ENCODE assay signal across 18 cellular contexts in the genomic region with DNA sequence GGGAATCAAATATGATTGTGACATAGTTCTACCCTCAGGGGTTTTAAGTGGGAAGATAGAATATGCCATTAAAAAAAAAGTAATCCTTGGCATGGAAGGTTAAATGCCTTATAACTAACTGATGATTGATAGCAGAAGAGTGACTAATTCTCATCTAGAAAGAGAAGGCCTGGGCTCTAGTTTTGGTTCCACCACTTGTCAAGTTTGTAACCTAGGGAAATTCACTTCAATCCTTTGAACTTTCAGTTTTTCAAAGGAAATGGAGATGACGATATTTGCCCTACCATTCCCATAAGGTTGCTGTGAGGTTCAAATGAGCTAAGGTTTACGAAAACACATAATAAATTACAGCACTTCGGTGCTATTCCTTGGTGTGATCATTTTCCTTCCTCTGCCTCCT.
A peak's percentile ranks its signal among the peaks of the same experiment; 100 is the strongest.
DNase-seq lines count a peak whose midpoint lies in the region; ATAC-seq and TF ChIP-seq lines count a peak whose summit lies in the region.
"Had no signal": no experiment of that assay in that cellular context is flagged by ENCODE, and none has a peak within 500 bp of the region (broad histone marks: within the 10 kb centered on the region; RNA-seq: fewer than 3 reads in every experiment).

No MANE protein-coding gene starts in this region.

- ATAC-seq in activated naive CD4-positive, alpha-beta T cell treated with anti-CD3 and anti-CD28 coated beads, Interleukin-2, amount 50 U/mL, for 72 hours = peak; percentile 73 to 87
- ATAC-seq in stimulated activated naive CD8-positive, alpha-beta T cell treated with anti-CD3 and anti-CD28 coated beads, Interleukin-15, Interleukin-2, amounts not matched to agents 100 U/mL and 50 U/mL, for 24 hours = peak; percentile 39
- ATAC-seq in GM19395 (IDR thresholded peaks at IDR 0.05; ENCODE audit: unreplicated experiment) = no peak
- ATAC-seq: gastrocnemius medialis, psoas muscle had no signal

- intact Hi-C loops in posterior vena cava (cut with DNase I) = no loop called here

- no peaks in the 10 kb centered on the region for H3K36me3 Mint-ChIP-seq in activated naive CD4-positive, alpha-beta T cell treated with anti-CD3 and anti-CD28 coated beads, Interleukin-2, amount 50 U/mL, for 72 hours
- H3K36me3 Mint-ChIP-seq: CD4-positive, CD25-positive, alpha-beta regulatory T cell; naive B cell had no signal

- H3K27ac Mint-ChIP-seq in activated naive CD4-positive, alpha-beta T cell treated with anti-CD3 and anti-CD28 coated beads, Interleukin-2, amount 50 U/mL, for 72 hours = no peak overlapping the region
- H3K27ac Mint-ChIP-seq: activated CD4-positive, alpha-beta memory T cell treated with anti-CD3 and anti-CD28 coated beads, Interleukin-2, amount 10 ng/mL, durations not matched to agents 7 days and 5 days; activated T-helper 2 cell treated with anti-CD3 and anti-CD28 coated beads, Interferon-gamma antibody, Interleukin-2, Interleukin-4, amounts not matched to agents 10 μg/mL and 5 μg/mL and 100 μg/mL, durations not matched to agents 14 hours and 24 hours and 36 hours; CD4-positive, CD25-positive, alpha-beta regulatory T cell; naive B cell had no signal

- DNase-seq in activated naive CD4-positive, alpha-beta T cell treated with anti-CD3 and anti-CD28 coated beads, Interleukin-2, amount 50 U/mL, for 72 hours (ENCODE audit: low spot score in 2 of 2) = no peak
- no peak for DNase-seq in activated naive CD4-positive, alpha-beta T cell treated with Interleukin-2 at 50 U/mL for 16 hours
- DNase-seq in NCI-H226 (peak; percentile 64), fibroblast of mammary gland (ENCODE audit: low read depth) (peak; percentile 47), posterior vena cava (ENCODE audit: low spot score) (no peak)
- no peak for DNase-seq in stimulated activated naive CD8-positive, alpha-beta T cell treated with anti-CD3 and anti-CD28 coated beads, Interleukin-15, Interleukin-2, amounts not matched to agents 100 U/mL and 50 U/mL, for 24 hours
- no peak for DNase-seq in activated CD4-positive, CD25-positive, alpha-beta regulatory T cell treated with anti-CD3 and anti-CD28 coated beads, Interleukin-2, amount 50 U/mL, for 72 hours
- DNase-seq: activated CD4-positive, alpha-beta memory T cell treated with anti-CD3 and anti-CD28 coated beads, Interleukin-2, amount 10 ng/mL, durations not matched to agents 7 days and 5 days; CD4-positive, CD25-positive, alpha-beta regulatory T cell; DMS79 treated with DMSO at 0.1 percent for 48 hours; gastrocnemius medialis; naive B cell; NCI-H2029 treated with DMSO at 0.1 percent for 48 hours; psoas muscle; stimulated activated CD4-positive, alpha-beta T cell treated with anti-CD3 and anti-CD28 coated beads, Interleukin-15, amount 100 ng/mL, for 24 hours; stomach had no signal

- H3K9me3 Mint-ChIP-seq in activated naive CD4-positive, alpha-beta T cell treated with anti-CD3 and anti-CD28 coated beads, Interleukin-2, amount 50 U/mL, for 72 hours = peaks cover 0 to 6% of the 10 kb centered on the region in 2 donors
- H3K9me3 Mint-ChIP-seq: activated CD4-positive, alpha-beta memory T cell treated with anti-CD3 and anti-CD28 coated beads, Interleukin-2, amount 10 ng/mL, durations not matched to agents 7 days and 5 days; activated T-helper 2 cell treated with anti-CD3 and anti-CD28 coated beads, Interferon-gamma antibody, Interleukin-2, Interleukin-4, amounts not matched to agents 10 μg/mL and 5 μg/mL and 100 μg/mL, durations not matched to agents 14 hours and 24 hours and 36 hours had no signal

- H3K4me3 ChIP-seq in fibroblast of mammary gland (ENCODE audit: control insufficient read depth, low read depth, low read length) = no peak overlapping the region
- H3K4me3 ChIP-seq: gastrocnemius medialis, psoas muscle, stomach had no signal

- no peak for TF ChIP-seq CTCF in fibroblast of mammary gland (conservative IDR thresholded peaks at IDR 0.05; ENCODE audit: control insufficient read depth, insufficient read depth, low read depth, low read length)

Comparison
In these comparisons a context has a peak if more than half of its experiments do, and no peak if none do; other contexts are left out.
1. DNase-seq: peak in NCI-H226 (single experiment) and fibroblast of mammary gland (single experiment); none in activated naive CD4-positive, alpha-beta T cell treated with anti-CD3 and anti-CD28 coated beads, Interleukin-2, amount 50 U/mL, for 72 hours (0 of 2), activated naive CD4-positive, alpha-beta T cell treated with Interleukin-2 at 50 U/mL for 16 hours (single experiment), stimulated activated naive CD8-positive, alpha-beta T cell treated with anti-CD3 and anti-CD28 coated beads, Interleukin-15, Interleukin-2, amounts not matched to agents 100 U/mL and 50 U/mL, for 24 hours (single experiment), activated CD4-positive, CD25-positive, alpha-beta regulatory T cell treated with anti-CD3 and anti-CD28 coated beads, Interleukin-2, amount 50 U/mL, for 72 hours (single experiment) and posterior vena cava (single experiment).